2 cellular contexts compared by ENCODE assay signal in the genomic region with DNA sequence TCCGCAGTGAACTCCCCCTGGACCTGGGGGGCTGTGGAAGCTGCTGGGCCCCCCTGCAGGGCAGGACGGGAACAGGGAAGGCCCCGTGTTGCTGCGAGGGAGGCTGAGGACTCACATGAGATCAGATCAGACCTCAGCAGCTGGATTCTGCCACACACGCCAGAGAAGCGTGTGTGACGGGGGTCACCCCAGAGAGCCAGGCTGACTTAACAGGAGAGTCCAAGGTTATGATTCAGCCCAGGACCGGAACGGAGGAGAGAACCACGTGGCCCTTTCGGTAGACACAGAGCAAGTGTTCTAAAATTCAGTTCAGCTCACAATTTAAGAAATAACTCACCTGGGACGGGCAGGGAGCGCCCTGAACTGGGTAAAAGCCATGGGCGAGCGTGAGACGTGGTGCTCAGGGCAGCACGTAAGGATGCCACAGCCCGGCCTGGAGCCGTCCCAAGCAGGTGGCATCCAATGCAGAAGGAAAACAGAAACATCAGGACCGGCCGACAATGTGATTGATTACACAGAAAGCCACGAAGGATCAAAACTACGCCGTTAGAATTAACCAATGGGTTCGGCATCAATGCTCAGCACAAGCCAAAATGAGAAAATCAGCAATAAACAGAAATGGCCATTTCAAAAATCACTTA.
TF ChIP-seq lines count a peak whose summit lies in the region.

No MANE protein-coding gene starts in this region.

TF ChIP-seq in GM23338, 12 proteins besides CTCF, POLR2A, EP300 and RAD21 (continues in another document):
- no peak for TF ChIP-seq ZNF114 (CRISPR knock-in tag; IDR thresholded peaks at IDR 0.05)
- no peak for TF ChIP-seq CREB1 (CRISPR knock-in tag; IDR thresholded peaks at IDR 0.05; ENCODE audit: low read depth)
- TF ChIP-seq, protein P1, sequence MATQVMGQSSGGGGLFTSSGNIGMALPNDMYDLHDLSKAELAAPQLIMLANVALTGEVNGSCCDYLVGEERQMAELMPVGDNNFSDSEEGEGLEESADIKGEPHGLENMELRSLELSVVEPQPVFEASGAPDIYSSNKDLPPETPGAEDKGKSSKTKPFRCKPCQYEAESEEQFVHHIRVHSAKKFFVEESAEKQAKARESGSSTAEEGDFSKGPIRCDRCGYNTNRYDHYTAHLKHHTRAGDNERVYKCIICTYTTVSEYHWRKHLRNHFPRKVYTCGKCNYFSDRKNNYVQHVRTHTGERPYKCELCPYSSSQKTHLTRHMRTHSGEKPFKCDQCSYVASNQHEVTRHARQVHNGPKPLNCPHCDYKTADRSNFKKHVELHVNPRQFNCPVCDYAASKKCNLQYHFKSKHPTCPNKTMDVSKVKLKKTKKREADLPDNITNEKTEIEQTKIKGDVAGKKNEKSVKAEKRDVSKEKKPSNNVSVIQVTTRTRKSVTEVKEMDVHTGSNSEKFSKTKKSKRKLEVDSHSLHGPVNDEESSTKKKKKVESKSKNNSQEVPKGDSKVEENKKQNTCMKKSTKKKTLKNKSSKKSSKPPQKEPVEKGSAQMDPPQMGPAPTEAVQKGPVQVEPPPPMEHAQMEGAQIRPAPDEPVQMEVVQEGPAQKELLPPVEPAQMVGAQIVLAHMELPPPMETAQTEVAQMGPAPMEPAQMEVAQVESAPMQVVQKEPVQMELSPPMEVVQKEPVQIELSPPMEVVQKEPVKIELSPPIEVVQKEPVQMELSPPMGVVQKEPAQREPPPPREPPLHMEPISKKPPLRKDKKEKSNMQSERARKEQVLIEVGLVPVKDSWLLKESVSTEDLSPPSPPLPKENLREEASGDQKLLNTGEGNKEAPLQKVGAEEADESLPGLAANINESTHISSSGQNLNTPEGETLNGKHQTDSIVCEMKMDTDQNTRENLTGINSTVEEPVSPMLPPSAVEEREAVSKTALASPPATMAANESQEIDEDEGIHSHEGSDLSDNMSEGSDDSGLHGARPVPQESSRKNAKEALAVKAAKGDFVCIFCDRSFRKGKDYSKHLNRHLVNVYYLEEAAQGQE (IDR thresholded peaks at IDR 0.05; ENCODE audit: unreplicated experiment) = no peak
- no peak for TF ChIP-seq ZNF331 (CRISPR knock-in tag; IDR thresholded peaks at IDR 0.05; ENCODE audit: low read depth)
- TF ChIP-seq, protein P2, sequence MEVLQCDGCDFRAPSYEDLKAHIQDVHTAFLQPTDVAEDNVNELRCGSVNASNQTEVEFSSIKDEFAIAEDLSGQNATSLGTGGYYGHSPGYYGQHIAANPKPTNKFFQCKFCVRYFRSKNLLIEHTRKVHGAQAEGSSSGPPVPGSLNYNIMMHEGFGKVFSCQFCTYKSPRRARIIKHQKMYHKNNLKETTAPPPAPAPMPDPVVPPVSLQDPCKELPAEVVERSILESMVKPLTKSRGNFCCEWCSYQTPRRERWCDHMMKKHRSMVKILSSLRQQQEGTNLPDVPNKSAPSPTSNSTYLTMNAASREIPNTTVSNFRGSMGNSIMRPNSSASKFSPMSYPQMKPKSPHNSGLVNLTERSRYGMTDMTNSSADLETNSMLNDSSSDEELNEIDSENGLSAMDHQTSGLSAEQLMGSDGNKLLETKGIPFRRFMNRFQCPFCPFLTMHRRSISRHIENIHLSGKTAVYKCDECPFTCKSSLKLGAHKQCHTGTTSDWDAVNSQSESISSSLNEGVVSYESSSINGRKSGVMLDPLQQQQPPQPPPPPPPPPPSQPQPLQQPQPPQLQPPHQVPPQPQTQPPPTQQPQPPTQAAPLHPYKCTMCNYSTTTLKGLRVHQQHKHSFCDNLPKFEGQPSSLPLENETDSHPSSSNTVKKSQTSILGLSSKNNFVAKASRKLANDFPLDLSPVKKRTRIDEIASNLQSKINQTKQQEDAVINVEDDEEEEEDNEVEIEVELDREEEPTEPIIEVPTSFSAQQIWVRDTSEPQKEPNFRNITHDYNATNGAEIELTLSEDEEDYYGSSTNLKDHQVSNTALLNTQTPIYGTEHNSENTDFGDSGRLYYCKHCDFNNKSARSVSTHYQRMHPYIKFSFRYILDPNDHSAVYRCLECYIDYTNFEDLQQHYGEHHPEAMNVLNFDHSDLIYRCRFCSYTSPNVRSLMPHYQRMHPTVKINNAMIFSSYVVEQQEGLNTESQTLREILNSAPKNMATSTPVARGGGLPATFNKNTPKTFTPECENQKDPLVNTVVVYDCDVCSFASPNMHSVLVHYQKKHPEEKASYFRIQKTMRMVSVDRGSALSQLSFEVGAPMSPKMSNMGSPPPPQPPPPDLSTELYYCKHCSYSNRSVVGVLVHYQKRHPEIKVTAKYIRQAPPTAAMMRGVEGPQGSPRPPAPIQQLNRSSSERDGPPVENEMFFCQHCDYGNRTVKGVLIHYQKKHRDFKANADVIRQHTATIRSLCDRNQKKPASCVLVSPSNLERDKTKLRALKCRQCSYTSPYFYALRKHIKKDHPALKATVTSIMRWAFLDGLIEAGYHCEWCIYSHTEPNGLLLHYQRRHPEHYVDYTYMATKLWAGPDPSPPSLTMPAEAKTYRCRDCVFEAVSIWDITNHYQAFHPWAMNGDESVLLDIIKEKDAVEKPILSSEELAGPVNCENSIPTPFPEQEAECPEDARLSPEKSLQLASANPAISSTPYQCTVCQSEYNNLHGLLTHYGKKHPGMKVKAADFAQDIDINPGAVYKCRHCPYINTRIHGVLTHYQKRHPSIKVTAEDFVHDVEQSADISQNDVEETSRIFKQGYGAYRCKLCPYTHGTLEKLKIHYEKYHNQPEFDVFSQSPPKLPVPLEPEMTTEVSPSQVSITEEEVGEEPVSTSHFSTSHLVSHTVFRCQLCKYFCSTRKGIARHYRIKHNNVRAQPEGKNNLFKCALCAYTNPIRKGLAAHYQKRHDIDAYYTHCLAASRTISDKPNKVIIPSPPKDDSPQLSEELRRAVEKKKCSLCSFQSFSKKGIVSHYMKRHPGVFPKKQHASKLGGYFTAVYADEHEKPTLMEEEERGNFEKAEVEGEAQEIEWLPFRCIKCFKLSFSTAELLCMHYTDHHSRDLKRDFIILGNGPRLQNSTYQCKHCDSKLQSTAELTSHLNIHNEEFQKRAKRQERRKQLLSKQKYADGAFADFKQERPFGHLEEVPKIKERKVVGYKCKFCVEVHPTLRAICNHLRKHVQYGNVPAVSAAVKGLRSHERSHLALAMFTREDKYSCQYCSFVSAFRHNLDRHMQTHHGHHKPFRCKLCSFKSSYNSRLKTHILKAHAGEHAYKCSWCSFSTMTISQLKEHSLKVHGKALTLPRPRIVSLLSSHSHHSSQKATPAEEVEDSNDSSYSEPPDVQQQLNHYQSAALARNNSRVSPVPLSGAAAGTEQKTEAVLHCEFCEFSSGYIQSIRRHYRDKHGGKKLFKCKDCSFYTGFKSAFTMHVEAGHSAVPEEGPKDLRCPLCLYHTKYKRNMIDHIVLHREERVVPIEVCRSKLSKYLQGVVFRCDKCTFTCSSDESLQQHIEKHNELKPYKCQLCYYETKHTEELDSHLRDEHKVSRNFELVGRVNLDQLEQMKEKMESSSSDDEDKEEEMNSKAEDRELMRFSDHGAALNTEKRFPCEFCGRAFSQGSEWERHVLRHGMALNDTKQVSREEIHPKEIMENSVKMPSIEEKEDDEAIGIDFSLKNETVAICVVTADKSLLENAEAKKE (CRISPR knock-in tag; IDR thresholded peaks at IDR 0.05) = no peak
- no peak for TF ChIP-seq STAT1 (IDR thresholded peaks at IDR 0.05; ENCODE audit: unreplicated experiment)
- no peak for TF ChIP-seq JUNB (IDR thresholded peaks at IDR 0.05; ENCODE audit: unreplicated experiment)
- TF ChIP-seq NANOG (IDR thresholded peaks at IDR 0.05; ENCODE audit: borderline replicate concordance) = no peak
- TF ChIP-seq, protein P3, sequence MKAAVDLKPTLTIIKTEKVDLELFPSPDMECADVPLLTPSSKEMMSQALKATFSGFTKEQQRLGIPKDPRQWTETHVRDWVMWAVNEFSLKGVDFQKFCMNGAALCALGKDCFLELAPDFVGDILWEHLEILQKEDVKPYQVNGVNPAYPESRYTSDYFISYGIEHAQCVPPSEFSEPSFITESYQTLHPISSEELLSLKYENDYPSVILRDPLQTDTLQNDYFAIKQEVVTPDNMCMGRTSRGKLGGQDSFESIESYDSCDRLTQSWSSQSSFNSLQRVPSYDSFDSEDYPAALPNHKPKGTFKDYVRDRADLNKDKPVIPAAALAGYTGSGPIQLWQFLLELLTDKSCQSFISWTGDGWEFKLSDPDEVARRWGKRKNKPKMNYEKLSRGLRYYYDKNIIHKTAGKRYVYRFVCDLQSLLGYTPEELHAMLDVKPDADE (IDR thresholded peaks at IDR 0.05) = no peak

TF ChIP-seq in SK-N-SH, 30 proteins besides CTCF, POLR2A, EP300 and RAD21:
- TF ChIP-seq YY1 (IDR thresholded peaks at IDR 0.05; ENCODE audit: low read depth) (no peak), ELF1 (IDR thresholded peaks at IDR 0.05) (no peak), JUND (IDR thresholded peaks at IDR 0.05) (no peak), GABPA (IDR thresholded peaks at IDR 0.05; ENCODE audit: low read depth) (no peak), EZH2phosphoT487 (IDR thresholded peaks at IDR 0.05; ENCODE audit: borderline replicate concordance, low read depth) (no peak)
- TF ChIP-seq, protein P4, sequence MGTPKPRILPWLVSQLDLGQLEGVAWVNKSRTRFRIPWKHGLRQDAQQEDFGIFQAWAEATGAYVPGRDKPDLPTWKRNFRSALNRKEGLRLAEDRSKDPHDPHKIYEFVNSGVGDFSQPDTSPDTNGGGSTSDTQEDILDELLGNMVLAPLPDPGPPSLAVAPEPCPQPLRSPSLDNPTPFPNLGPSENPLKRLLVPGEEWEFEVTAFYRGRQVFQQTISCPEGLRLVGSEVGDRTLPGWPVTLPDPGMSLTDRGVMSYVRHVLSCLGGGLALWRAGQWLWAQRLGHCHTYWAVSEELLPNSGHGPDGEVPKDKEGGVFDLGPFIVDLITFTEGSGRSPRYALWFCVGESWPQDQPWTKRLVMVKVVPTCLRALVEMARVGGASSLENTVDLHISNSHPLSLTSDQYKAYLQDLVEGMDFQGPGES (IDR thresholded peaks at IDR 0.05; ENCODE audit: low read depth, low read length) = no peak
